16 cellular contexts compared by ENCODE assay signal in the genomic region with DNA sequence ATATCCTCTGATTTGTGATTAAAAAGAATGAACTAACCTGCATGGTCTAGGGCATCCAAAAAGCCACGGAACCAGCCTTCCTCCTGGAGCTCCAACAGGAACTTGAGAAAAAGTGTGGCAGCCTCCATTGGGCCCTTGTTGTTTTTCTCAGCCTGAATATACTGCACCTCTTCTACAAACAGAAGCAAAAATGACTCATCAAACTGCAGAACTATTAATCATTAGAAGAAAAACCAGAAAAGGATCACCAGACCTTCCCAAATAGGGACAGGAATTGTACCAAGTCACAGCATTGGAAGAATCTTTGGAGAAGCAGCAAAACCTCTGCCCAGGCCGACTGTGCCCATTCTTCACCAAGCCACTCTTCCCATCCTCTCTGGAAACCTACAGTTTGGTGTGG. TPM values are rescaled to one million over a fixed set of nuclear protein-coding genes. Genes with fewer than 3 reads are reported as not detected.
A peak's percentile ranks its signal among the peaks of the same experiment; 100 is the strongest.
DNase-seq lines count a peak whose midpoint lies in the region; ATAC-seq, FAIRE-seq and TF ChIP-seq lines count a peak whose summit lies in the region.
"Had no signal": no experiment of that assay in that cellular context is flagged by ENCODE, and none has a peak within 500 bp of the region (broad histone marks: within the 10 kb centered on the region; RNA-seq: fewer than 3 reads in every experiment).

No MANE protein-coding gene starts in this region.

- peak overlapping the region; percentile 60 for H3K4me2 ChIP-seq in A549

- in situ Hi-C loops in brain microvascular endothelial cell (cut with HindIII; ENCODE audit: low pct_ligation_motif_present, low sequenced_read_pairs), result no loop called here

- H3K36me3 ChIP-seq in brain microvascular endothelial cell (replicated peaks), result peaks cover 19% of the 10 kb centered on the region

- H3K27me3 ChIP-seq in brain microvascular endothelial cell (replicated peaks), result no peaks in the 10 kb centered on the region

- peaks cover 16% of the 10 kb centered on the region; the same call in 2 of the 3 replicates for H3K4me1 ChIP-seq in A549

- H3K27ac ChIP-seq in A549 (peak overlapping the region; percentile 49 to 58), brain microvascular endothelial cell (peak overlapping the region; percentile 63)

- ATAC-seq in A549 (peak; percentile 62 to 68), GM21526 (IDR thresholded peaks at IDR 0.05; ENCODE audit: low FRiP score, unreplicated experiment) (no peak)
- ATAC-seq: activated naive CD4-positive, alpha-beta T cell treated with anti-CD3 and anti-CD28 coated beads, Interleukin-2, amount 50 U/mL, for 72 hours had no signal

- no peak for TF ChIP-seq RAD21 in A549 (conservative IDR thresholded peaks at IDR 0.05 in 1 of 2, IDR thresholded peaks at IDR 0.05 in 1 of 2)

- FAIRE-seq in A549 (lab: Jason Lieb, UNC), result no peak

- POLR2A ChIA-PET in A549 (lab: Yijun Ruan, JAX), result no interaction called here

- DNase-seq in A549 (ENCODE audit: low read depth in 1 of 2, low spot score in 1 of 2) (peak; percentile 29 to 42), HCEC 1CT (peak; percentile 83), brain microvascular endothelial cell (peak; percentile 28), hepatic stellate cell (ENCODE audit: low spot score) (peak; percentile 9), retina (no peak), NCI-H2107 treated with DMSO at 0.1 percent for 48 hours (lab: John Stamatoyannopoulos, UW; ENCODE audit: unreplicated experiment) (no peak), KG1 (lab: John Stamatoyannopoulos, UW) (no peak)
- DNase-seq: activated CD8-positive, alpha-beta memory T cell treated with anti-CD3 and anti-CD28 coated beads, Interleukin-2, amount 50 U/mL, for 48 hours; erythroblast; NCI-H1930; NCI-H526 treated with DMSO at 0.1 percent for 48 hours; stimulated activated naive CD4-positive, alpha-beta T cell treated with Interleukin-2 at 50 U/mL for 16 hours; T-helper 2 cell had no signal

- TF ChIP-seq EP300 in A549 (IDR thresholded peaks at IDR 0.05), result no peak

- H3K4me3 ChIP-seq in A549, result no peak overlapping the region
- H3K4me3 ChIP-seq in brain microvascular endothelial cell (ENCODE audit: low read depth, low read length), result no peak overlapping the region
- H3K4me3 ChIP-seq: lung had no signal

- no peak for TF ChIP-seq CTCF in A549 (IDR thresholded peaks at IDR 0.05)
- TF ChIP-seq CTCF in brain microvascular endothelial cell (IDR thresholded peaks at IDR 0.05; ENCODE audit: low read depth, low read length, missing control alignments), result no peak

- TF ChIP-seq POLR2A in A549 (IDR thresholded peaks at IDR 0.05; ENCODE audit: low read length), result no peak

- 19% methylated on average over 2 of the region's 2 CpGs for WGBS in A549 (ENCODE audit: missing lambda C conversion rate)

- H3K9me3 ChIP-seq in A549, result no peaks in the 10 kb centered on the region

- CTCF ChIA-PET in A549 (lab: Yijun Ruan, JAX), result interaction anchor here (1.4 to 1.8 kb wide), 2 partner anchors 69 to 122 kb away, joined by 5 to 6 read pairs; no protein-coding TSS in a partner anchor

TF ChIP-seq in A549, 52 proteins besides CTCF, POLR2A, EP300 and RAD21:
- TF ChIP-seq, protein P1, sequence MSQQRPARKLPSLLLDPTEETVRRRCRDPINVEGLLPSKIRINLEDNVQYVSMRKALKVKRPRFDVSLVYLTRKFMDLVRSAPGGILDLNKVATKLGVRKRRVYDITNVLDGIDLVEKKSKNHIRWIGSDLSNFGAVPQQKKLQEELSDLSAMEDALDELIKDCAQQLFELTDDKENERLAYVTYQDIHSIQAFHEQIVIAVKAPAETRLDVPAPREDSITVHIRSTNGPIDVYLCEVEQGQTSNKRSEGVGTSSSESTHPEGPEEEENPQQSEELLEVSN (IDR thresholded peaks at IDR 0.05; ENCODE audit: borderline replicate concordance, low read depth), result no peak
- TF ChIP-seq HOXA7 (CRISPR knock-in tag; IDR thresholded peaks at IDR 0.05) (no peak), FOSL2 (IDR thresholded peaks at IDR 0.05) (no peak), FOSL2 (CRISPR knock-in tag; IDR thresholded peaks at IDR 0.05) (peak; percentile 76), HOXB13 (CRISPR knock-in tag; IDR thresholded peaks at IDR 0.05; ENCODE audit: low read depth) (no peak)
- TF ChIP-seq, protein P2, sequence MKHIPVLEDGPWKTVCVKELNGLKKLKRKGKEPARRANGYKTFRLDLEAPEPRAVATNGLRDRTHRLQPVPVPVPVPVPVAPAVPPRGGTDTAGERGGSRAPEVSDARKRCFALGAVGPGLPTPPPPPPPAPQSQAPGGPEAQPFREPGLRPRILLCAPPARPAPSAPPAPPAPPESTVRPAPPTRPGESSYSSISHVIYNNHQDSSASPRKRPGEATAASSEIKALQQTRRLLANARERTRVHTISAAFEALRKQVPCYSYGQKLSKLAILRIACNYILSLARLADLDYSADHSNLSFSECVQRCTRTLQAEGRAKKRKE (CRISPR knock-in tag; IDR thresholded peaks at IDR 0.05; ENCODE audit: low read depth), result no peak
TF ChIP-seq in A549: peak in this region for 1.

RNA-seq across cellular contexts. Expression of a gene that starts 25.2 kb away (rescaled TPM):
- polyA plus RNA-seq in A549 (2011; rRNA removed), result 3.9 and 4.8 TPM in 2 replicates
- 0.38 and 0.49 TPM in 2 replicates for polyA plus RNA-seq in A549 (2012; cell fraction: cytosol; rRNA removed)
- polyA plus RNA-seq in A549 (2012; cell fraction: nucleus; rRNA removed), result 0.46 and 0.69 TPM in 2 replicates
- 3.8 to 4.8 TPM (median 4.1 TPM) in 3 replicates for polyA plus RNA-seq in A549 (2017; fragmentation: RNase III; extraction: RNeasy Plus Mini Kit Qiagen cat#74134 plus additional on column Dnase treatment)
- 1.7 and 2.3 TPM in 2 replicates for polyA minus RNA-seq in A549 (2011; rRNA and poly(A)+ RNA removed)

RNA-seq across cellular contexts. Expression of a gene that starts 51.4 kb away (rescaled TPM):
- 10.8 and 12.4 TPM in 2 replicates for polyA plus RNA-seq in A549 (2011; rRNA removed)
- 3.3 and 3.4 TPM in 2 replicates for polyA plus RNA-seq in A549 (2012; cell fraction: cytosol; rRNA removed)
- 1.2 and 2.5 TPM in 2 replicates for polyA plus RNA-seq in A549 (2012; cell fraction: nucleus; rRNA removed)
- 21.1 to 22.9 TPM (median 21.7 TPM) in 3 replicates for polyA plus RNA-seq in A549 (2017; fragmentation: RNase III; extraction: RNeasy Plus Mini Kit Qiagen cat#74134 plus additional on column Dnase treatment)
- 1.9 and 2.7 TPM in 2 replicates for polyA minus RNA-seq in A549 (2011; rRNA and poly(A)+ RNA removed)

RNA-seq across cellular contexts. Expression of a gene that starts 51.6 kb away (rescaled TPM):
- polyA plus RNA-seq in A549 (2011; rRNA removed) (18.8 and 22.2 TPM in 2 replicates), A549 (2017; fragmentation: RNase III; extraction: RNeasy Plus Mini Kit Qiagen cat#74134 plus additional on column Dnase treatment) (15.2 to 19.3 TPM (median 18.2 TPM) in 3 replicates)
- polyA plus RNA-seq in A549 (2012; cell fraction: cytosol; rRNA removed), result 3.0 and 3.1 TPM in 2 replicates
- 2.7 and 3.5 TPM in 2 replicates for polyA plus RNA-seq in A549 (2012; cell fraction: nucleus; rRNA removed)
- polyA minus RNA-seq in A549 (2011; rRNA and poly(A)+ RNA removed), result 14.9 and 16.7 TPM in 2 replicates

Comparison
In these comparisons a context has a peak if more than half of its experiments do, and no peak if none do; other contexts are left out.
1. DNase-seq: peak in A549 (2 of 2), HCEC 1CT (single experiment), brain microvascular endothelial cell (single experiment) and hepatic stellate cell (single experiment); none in retina (single experiment), NCI-H2107 treated with DMSO at 0.1 percent for 48 hours (single experiment) and KG1 (single experiment).